In the genomic region with DNA sequence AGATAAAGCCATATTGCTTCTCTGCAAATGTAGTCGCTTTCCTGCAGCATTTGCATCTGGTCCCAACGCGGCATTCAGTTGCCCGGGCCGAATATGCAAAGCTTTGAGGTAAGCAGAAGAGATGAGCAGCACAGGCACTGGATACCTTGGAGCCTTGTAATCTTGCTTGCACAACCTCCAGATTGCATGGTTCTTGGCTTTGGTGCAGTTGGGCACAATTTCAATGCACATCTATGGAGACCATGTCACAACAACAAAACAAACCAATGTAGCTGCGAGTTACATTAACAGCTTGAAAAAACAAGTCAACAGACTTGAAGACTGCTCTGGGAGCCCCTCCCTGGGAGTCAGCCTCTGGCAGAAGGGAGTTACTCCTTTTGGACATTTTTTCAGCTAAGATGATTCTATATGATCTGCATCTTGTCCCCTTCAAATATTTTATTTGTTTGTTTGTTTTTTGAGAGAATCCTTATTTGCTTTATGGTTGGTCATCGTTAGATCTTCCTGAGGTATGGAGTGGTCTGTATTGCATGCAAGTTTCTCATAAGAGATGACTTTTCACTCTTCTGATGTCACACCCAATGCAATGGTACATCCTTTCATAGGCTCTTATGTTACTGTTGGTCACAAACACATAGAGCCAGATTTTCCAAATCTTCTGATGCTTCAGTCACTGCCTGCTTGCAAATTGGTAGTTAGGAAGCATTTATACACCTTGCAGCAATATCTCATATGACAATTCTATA, we compare ENCODE assay signal across 16 cellular contexts.
DNase-seq lines count a peak whose midpoint lies in the region; ATAC-seq, FAIRE-seq and TF ChIP-seq lines count a peak whose summit lies in the region.
"Had no signal": no experiment of that assay in that cellular context is flagged by ENCODE, and none has a peak within 500 bp of the region (broad histone marks: within the 10 kb centered on the region; RNA-seq: fewer than 3 reads in every experiment).

No MANE protein-coding gene starts in this region.

- WGBS in GM23248 (ENCODE audit: low coverage in 1 of 2, low lambda C conversion rate in 2 of 2, missing lambda C conversion rate in 2 of 2), 2 experiments: 33 to 37% methylated on average over 7 of the region's 7 CpGs

- H3K4me3 ChIP-seq in GM23248 (no peak overlapping the region), bronchial epithelial cell (ENCODE audit: low read depth, low read length) (no peak overlapping the region), right atrium auricular region (no peak overlapping the region), subcutaneous abdominal adipose tissue (ENCODE audit: low read depth in 1 of 5, low read length in 5 of 5) (no peak overlapping the region)
- H3K4me3 ChIP-seq: esophagus squamous epithelium, testis had no signal

- H2AFZ ChIP-seq in GM23248: no peak overlapping the region

- no peaks in the 10 kb centered on the region for H3K36me3 Mint-ChIP-seq in natural killer cell treated with Interleukin-12 subunit alpha and Interleukin-12 subunit beta and Interleukin-15 and Interleukin-18, amount 100 ng/mL, for 72 hours
- H3K36me3 Mint-ChIP-seq: CD8-positive, alpha-beta T cell had no signal

- peak overlapping the region; percentile 6; the same call in 1 of the 2 replicates for H3K9ac ChIP-seq in GM23248
- no peak overlapping the region for H3K9ac ChIP-seq in subcutaneous abdominal adipose tissue (ENCODE audit: low read length in 5 of 5)

- peaks cover 20% of the 10 kb centered on the region for H3K4me1 ChIP-seq in GM23248 (ENCODE audit: insufficient read depth)
- peaks cover 0 to 7% of the 10 kb centered on the region in 2 donors for H3K4me1 ChIP-seq in right atrium auricular region
- H3K4me1 ChIP-seq in subcutaneous abdominal adipose tissue (ENCODE audit: control insufficient read depth in 5 of 5, insufficient read depth in 5 of 5, low read length in 5 of 5): peaks cover 3 to 31% (median 20%) of the 10 kb centered on the region in 5 donors
- H3K4me1 ChIP-seq: esophagus squamous epithelium, testis had no signal

- H3K4me1 Mint-ChIP-seq in natural killer cell treated with Interleukin-12 subunit alpha and Interleukin-12 subunit beta and Interleukin-15 and Interleukin-18, amount 100 ng/mL, for 72 hours (ENCODE audit: low read depth in 2 of 2): no peaks in the 10 kb centered on the region

- H3F3A ChIP-seq in GM23248 (ENCODE audit: insufficient read depth): no peaks in the 10 kb centered on the region

- TF ChIP-seq CTCF in bronchial epithelial cell (IDR thresholded peaks at IDR 0.05; ENCODE audit: insufficient read depth, low read length, severe bottlenecking) (no peak), right atrium auricular region (IDR thresholded peaks at IDR 0.05) (no peak)

- H3K79me2 ChIP-seq in GM23248 (ENCODE audit: insufficient read depth): no peaks in the 10 kb centered on the region

- H3K27ac ChIP-seq in GM23248 (no peak overlapping the region), right atrium auricular region (peak overlapping the region in 1 of 2 donors; percentile 69), subcutaneous abdominal adipose tissue (ENCODE audit: low read depth, low read length) (peak overlapping the region; percentile 13)
- H3K27ac ChIP-seq: esophagus squamous epithelium, RWPE1, testis had no signal

- H3K4me2 ChIP-seq in GM23248 (ENCODE audit: unreplicated experiment): no peak overlapping the region

- H4K20me1 ChIP-seq in GM23248 (ENCODE audit: insufficient read depth): no peaks in the 10 kb centered on the region

- DNase-seq in GM23248 (peak; percentile 68), bronchial epithelial cell (ENCODE audit: low read depth) (peak; percentile 13), right atrium auricular region (ENCODE audit: low spot score) (peak; percentile 69), glomerular visceral epithelial cell (ENCODE audit: extremely low spot score) (no peak)
- DNase-seq in activated naive CD4-positive, alpha-beta T cell (lab: John Stamatoyannopoulos, UW): no peak
- no peak for DNase-seq in natural killer cell treated with Interleukin-12 subunit alpha and Interleukin-12 subunit beta and Interleukin-15 and Interleukin-18, amount 100 ng/mL, for 72 hours (ENCODE audit: low spot score)
- DNase-seq: activated CD4-positive, alpha-beta T cell treated with anti-CD3 and anti-CD28 coated beads for 48 hours; activated T-cell treated with anti-CD3 and anti-CD28 coated beads, Interleukin-2, amount 50 U/mL, for 24 hours; amygdala; CD8-positive, alpha-beta T cell; esophagus squamous epithelium; NCI-H2029; testis had no signal

- no peak for FAIRE-seq in bronchial epithelial cell (lab: Jason Lieb, UNC)

- H3K27me3 ChIP-seq in GM23248 (replicated peaks; ENCODE audit: insufficient read depth) (no peaks in the 10 kb centered on the region), bronchial epithelial cell (ENCODE audit: control insufficient read depth, insufficient read depth, low read length) (no peaks in the 10 kb centered on the region), right atrium auricular region (no peaks in the 10 kb centered on the region), subcutaneous abdominal adipose tissue (ENCODE audit: control insufficient read depth in 5 of 5, insufficient read depth in 4 of 5, low read length in 5 of 5) (no peaks in the 10 kb centered on the region)
- H3K27me3 ChIP-seq: esophagus squamous epithelium, testis had no signal

- H3K4me3 Mint-ChIP-seq in natural killer cell treated with Interleukin-12 subunit alpha and Interleukin-12 subunit beta and Interleukin-15 and Interleukin-18, amount 100 ng/mL, for 72 hours: no peak overlapping the region
- H3K4me3 Mint-ChIP-seq: activated T-cell treated with anti-CD3 and anti-CD28 coated beads, Interleukin-2, amount 50 U/mL, for 24 hours; CD8-positive, alpha-beta T cell; dendritic cell treated with granulocyte-macrophage colony-stimulating factor and Interleukin-4, amounts not matched to agents 40 ng/mL and 50 ng/mL, for 4 days had no signal

- H3K9me3 Mint-ChIP-seq in natural killer cell treated with Interleukin-12 subunit alpha and Interleukin-12 subunit beta and Interleukin-15 and Interleukin-18, amount 100 ng/mL, for 72 hours: no peaks in the 10 kb centered on the region
- H3K9me3 Mint-ChIP-seq: activated T-cell treated with anti-CD3 and anti-CD28 coated beads, Interleukin-2, amount 50 U/mL, for 24 hours; CD8-positive, alpha-beta T cell had no signal

- H3K36me3 ChIP-seq in GM23248 (ENCODE audit: low read depth) (no peaks in the 10 kb centered on the region), bronchial epithelial cell (ENCODE audit: control insufficient read depth, insufficient read depth, low read length) (no peaks in the 10 kb centered on the region), right atrium auricular region (no peaks in the 10 kb centered on the region), subcutaneous abdominal adipose tissue (ENCODE audit: control insufficient read depth in 5 of 5, insufficient read depth in 5 of 5, low read length in 5 of 5) (no peaks in the 10 kb centered on the region)
- H3K36me3 ChIP-seq: esophagus squamous epithelium had no signal

- H3K9me2 ChIP-seq in GM23248 (ENCODE audit: insufficient read depth): no peaks in the 10 kb centered on the region; the same call in 1 of the 2 replicates

- H3K27ac Mint-ChIP-seq in natural killer cell treated with Interleukin-12 subunit alpha and Interleukin-12 subunit beta and Interleukin-15 and Interleukin-18, amount 100 ng/mL, for 72 hours: no peak overlapping the region
- H3K27ac Mint-ChIP-seq: activated T-cell treated with anti-CD3 and anti-CD28 coated beads, Interleukin-2, amount 50 U/mL, for 24 hours; CD8-positive, alpha-beta T cell; dendritic cell treated with granulocyte-macrophage colony-stimulating factor and Interleukin-4, amounts not matched to agents 40 ng/mL and 50 ng/mL, for 4 days had no signal

- H3K27me3 Mint-ChIP-seq in natural killer cell treated with Interleukin-12 subunit alpha and Interleukin-12 subunit beta and Interleukin-15 and Interleukin-18, amount 100 ng/mL, for 72 hours: no peaks in the 10 kb centered on the region

- H3K9me3 ChIP-seq in GM23248 (ENCODE audit: low read depth): no peaks in the 10 kb centered on the region
- H3K9me3 ChIP-seq in right atrium auricular region: peaks cover 0 to 4% of the 10 kb centered on the region in 2 donors
- no peaks in the 10 kb centered on the region for H3K9me3 ChIP-seq in subcutaneous abdominal adipose tissue (ENCODE audit: control insufficient read depth in 5 of 5, low read length in 5 of 5)
- H3K9me3 ChIP-seq: esophagus squamous epithelium, testis had no signal

- in situ Hi-C loops in GM23248 (cut with MboI): no loop called here

- no peak for ATAC-seq in natural killer cell treated with Interleukin-12 subunit alpha and Interleukin-12 subunit beta and Interleukin-15 and Interleukin-18, amount 100 ng/mL, for 72 hours
- ATAC-seq: CD8-positive, alpha-beta T cell had no signal

Comparison
In these comparisons a context has a peak if more than half of its experiments do, and no peak if none do; other contexts are left out.
1. DNase-seq: peak in GM23248 (single experiment), bronchial epithelial cell (single experiment) and right atrium auricular region (single experiment); none in glomerular visceral epithelial cell (single experiment), activated naive CD4-positive, alpha-beta T cell (0 of 4) and natural killer cell treated with Interleukin-12 subunit alpha and Interleukin-12 subunit beta and Interleukin-15 and Interleukin-18, amount 100 ng/mL, for 72 hours (single experiment).